In genomic region chr3:152298393-152299242, GRCh38 we compare ENCODE assay signal across 8 cellular contexts. TPM values are rescaled to one million over a fixed set of nuclear protein-coding genes. Genes with fewer than 3 reads are reported as not detected.
DNase-seq lines count a peak whose midpoint lies in the region; ATAC-seq and TF ChIP-seq lines count a peak whose summit lies in the region.

No MANE protein-coding gene starts in this region.

- H3K27ac ChIP-seq in mucosa of rectum (ENCODE audit: low read depth in 2 of 2, low read length in 2 of 2) (peak overlapping the region; percentile 86 to 88), thoracic aorta (peak overlapping the region; percentile 62 to 83)

- peak; percentile 43 for ATAC-seq in GM18520 (IDR thresholded peaks at IDR 0.05; ENCODE audit: unreplicated experiment)
- ATAC-seq in HG03097 (IDR thresholded peaks at IDR 0.05; ENCODE audit: low FRiP score, unreplicated experiment), result peak; percentile 43
- no peak for ATAC-seq in thoracic aorta (ENCODE audit: insufficient number of reproducible peaks, low FRiP score, low read depth)

- H3K9me3 ChIP-seq in mucosa of rectum (ENCODE audit: control insufficient read depth in 2 of 2, low read length in 2 of 2) (no peaks in the 10 kb centered on the region), thoracic aorta (no peaks in the 10 kb centered on the region)

- peak overlapping the region; percentile 5 for H3K4me3 ChIP-seq in AG09309 (ENCODE audit: control insufficient read depth, low read depth, low read length)
- H3K4me3 ChIP-seq in mucosa of rectum (ENCODE audit: low read length in 2 of 2), result peak overlapping the region; percentile 66 to 78
- H3K4me3 ChIP-seq in thoracic aorta, result peak overlapping the region; percentile 67

- H3K36me3 ChIP-seq in mucosa of rectum (ENCODE audit: control insufficient read depth in 2 of 2, insufficient read depth in 2 of 2, low read length in 2 of 2) (peaks cover 0 to 11% of the 10 kb centered on the region in 2 donors), thoracic aorta (no peaks in the 10 kb centered on the region)

- H3K27me3 ChIP-seq in mucosa of rectum (ENCODE audit: control insufficient read depth in 2 of 2, insufficient read depth in 2 of 2, low read length in 2 of 2) (no peaks in the 10 kb centered on the region), thoracic aorta (replicated peaks; ENCODE audit: insufficient read depth) (no peaks in the 10 kb centered on the region)

- no peak for TF ChIP-seq CTCF in AG09309 (IDR thresholded peaks at IDR 0.05; ENCODE audit: control insufficient read depth, insufficient read depth, low read depth, low read length, missing control alignments)
- no peak for TF ChIP-seq CTCF in thoracic aorta (IDR thresholded peaks at IDR 0.05)

- H3K4me1 ChIP-seq in mucosa of rectum (ENCODE audit: control insufficient read depth in 2 of 2, insufficient read depth in 2 of 2, low read length in 2 of 2), result peaks cover 38 to 42% of the 10 kb centered on the region in 2 donors
- peaks cover 63 to 80% of the 10 kb centered on the region in 2 donors for H3K4me1 ChIP-seq in thoracic aorta (ENCODE audit: control insufficient read depth in 1 of 2, low read depth in 2 of 2)

- peak overlapping the region; percentile 48 to 60 for H3K9ac ChIP-seq in mucosa of rectum (ENCODE audit: low read depth in 1 of 2, low read length in 2 of 2)

- DNase-seq in AG09309 (ENCODE audit: low read depth) (peak; percentile 98), NCI-H446 (lab: John Stamatoyannopoulos, UW) (peak; percentile 80 to 85), epidermal melanocyte (ENCODE audit: insufficient read length, low spot score) (peak; percentile 27), thoracic aorta (ENCODE audit: low spot score) (no peak)
- DNase-seq in activated CD4-positive, alpha-beta T cell treated with anti-CD3 and anti-CD28 coated beads, Interleukin-2, amount 50 U/mL, for 4 hours, result peak; percentile 25 to 29

RNA-seq across cellular contexts. Expression of gene MBNL1, which starts 29.9 kb away (rescaled TPM):
- total RNA-seq in thoracic aorta, result 1,000 to 10,000 TPM in 1 of 2 donors, 100 to 1,000 TPM in 1; 783 to 1,062 TPM

Comparison
In these comparisons a context has a peak if more than half of its experiments do, and no peak if none do; other contexts are left out.
1. H3K4me3 ChIP-seq: peak in every context shown above with its lines; median percentile 72 in mucosa of rectum; 67 in thoracic aorta; 5 in AG09309.